32 cellular contexts compared by ENCODE assay signal in genomic region chr10:67921065-67921464, GRCh38.
"Had no signal": no experiment of that assay in that cellular context is flagged by ENCODE, and none has a peak within 500 bp of the region (broad histone marks: within the 10 kb centered on the region; RNA-seq: fewer than 3 reads in every experiment).

No MANE protein-coding gene starts in this region.

- H3K27ac ChIP-seq: adrenal gland, body of pancreas, gastrocnemius medialis, hepatocyte, ovary, skin epidermis, stomach, suprapubic skin, tibial artery, upper lobe of right lung had no signal

- H3K4me2 ChIP-seq: hepatocyte had no signal

- H3K4me3 Mint-ChIP-seq: activated naive CD8-positive, alpha-beta T cell; activated T-cell treated with anti-CD3 and anti-CD28 coated beads, Interleukin-2, amount 50 U/mL, for 4 hours; nephron progenitor cell; stimulated activated naive B cell treated with anti-CD40 and anti-IgM and Interleukin-4, amounts not matched to agents 10 μg/mL and 1 μg/mL and 100 μg/mL, for 72 hours; T-helper 2 cell treated with Interferon-gamma antibody and Interleukin-4, amounts not matched to agents 5 μg/mL and 100 μg/mL, for 36 hours had no signal

- H3K4me1 ChIP-seq: adrenal gland, body of pancreas, gastrocnemius medialis, stomach, suprapubic skin, tibial artery, upper lobe of right lung had no signal

- H3K4me1 Mint-ChIP-seq: nephron progenitor cell had no signal

- H3K36me3 ChIP-seq: ovary had no signal

- H3K9me3 ChIP-seq: adrenal gland, body of pancreas, gastrocnemius medialis, ovary, stomach, suprapubic skin, tibial artery, upper lobe of right lung had no signal

- H3K27me3 Mint-ChIP-seq: activated naive CD8-positive, alpha-beta T cell; progenitor cell of endocrine pancreas; stimulated activated naive B cell treated with anti-CD40 and anti-IgM and Interleukin-4, amounts not matched to agents 10 μg/mL and 1 μg/mL and 100 μg/mL, for 72 hours had no signal

- H3K9me3 Mint-ChIP-seq: activated T-cell treated with anti-CD3 and anti-CD28 coated beads, Interleukin-2, amount 50 U/mL, for 4 hours; activated T-helper 2 cell treated with anti-CD3 and anti-CD28 coated beads, Interferon-gamma antibody, Interleukin-2, Interleukin-4, amounts not matched to agents 10 μg/mL and 5 μg/mL and 100 μg/mL, durations not matched to agents 14 hours and 24 hours and 36 hours; nephron progenitor cell; stimulated activated naive B cell treated with anti-CD40 and anti-IgM and Interleukin-4, amounts not matched to agents 10 μg/mL and 1 μg/mL and 100 μg/mL, for 72 hours; T-helper 2 cell treated with Interferon-gamma antibody and Interleukin-4, amounts not matched to agents 5 μg/mL and 100 μg/mL, for 36 hours had no signal

- H3K4me3 ChIP-seq: adrenal gland, body of pancreas, gastrocnemius medialis, hepatocyte, ovary, skin epidermis, stomach, suprapubic skin, tibial artery, upper lobe of right lung had no signal

- H3K79me2 ChIP-seq: hepatocyte had no signal

- ATAC-seq: activated T-cell treated with anti-CD3 and anti-CD28 coated beads, Interleukin-2, amount 50 U/mL, for 4 hours; body of pancreas; gastrocnemius medialis; left ventricle myocardium superior; sciatic nerve; stimulated activated naive B cell treated with anti-CD40 and anti-IgM and Interleukin-4, amounts not matched to agents 10 μg/mL and 1 μg/mL and 100 μg/mL, for 72 hours; upper lobe of right lung had no signal

- DNase-seq: activated CD4-positive, alpha-beta T cell treated with anti-CD3 and anti-CD28 coated beads for 4 hours; activated CD4-positive, alpha-beta T cell treated with anti-CD3 and anti-CD28 coated beads, Interleukin-2, amount 50 U/mL, for 4 hours; activated CD4-positive, CD25-positive, alpha-beta regulatory T cell; activated CD8-positive, alpha-beta memory T cell treated with anti-CD3 and anti-CD28 coated beads, Interleukin-2, amount 50 U/mL, for 48 hours; activated T-cell treated with anti-CD3 and anti-CD28 coated beads, Interleukin-2, amount 50 U/mL, for 4 hours; adrenal gland; aorta; body of pancreas; effector CD8-positive, alpha-beta T cell; gastrocnemius medialis; glutamatergic neuron; islet precursor cell; left ventricle myocardium superior; mammary epithelial cell; nephron progenitor cell; ovary; stimulated activated CD4-positive, alpha-beta T cell treated with anti-CD3 and anti-CD28 coated beads, Interleukin-12 subunit alpha, Interleukin-12 subunit beta, amount 100 ng/mL, for 4 hours; stimulated activated CD4-positive, alpha-beta T cell treated with anti-CD3 and anti-CD28 coated beads, Interleukin-4, amount 100 ng/mL, for 4 hours; stimulated activated CD8-positive, alpha-beta memory T cell treated with anti-CD3 and anti-CD28 coated beads, Interleukin-4, amount 100 ng/mL, for 48 hours; stimulated activated naive B cell treated with anti-CD40 and anti-IgM and Interleukin-4, amounts not matched to agents 10 μg/mL and 1 μg/mL and 100 μg/mL, for 72 hours; stomach; T-helper 1 cell; tibial artery; upper lobe of right lung had no signal

- H3K27ac Mint-ChIP-seq: activated naive CD8-positive, alpha-beta T cell; activated T-helper 2 cell treated with anti-CD3 and anti-CD28 coated beads, Interferon-gamma antibody, Interleukin-2, Interleukin-4, amounts not matched to agents 10 μg/mL and 5 μg/mL and 100 μg/mL, durations not matched to agents 14 hours and 24 hours and 36 hours; nephron progenitor cell; stimulated activated naive B cell treated with anti-CD40 and anti-IgM and Interleukin-4, amounts not matched to agents 10 μg/mL and 1 μg/mL and 100 μg/mL, for 72 hours; T-helper 2 cell treated with Interferon-gamma antibody and Interleukin-4, amounts not matched to agents 5 μg/mL and 100 μg/mL, for 36 hours had no signal

- H3K27me3 ChIP-seq: adrenal gland, body of pancreas, gastrocnemius medialis, hepatocyte, ovary, stomach, suprapubic skin, tibial artery, upper lobe of right lung had no signal

- H2AFZ ChIP-seq: hepatocyte had no signal
